ENCODE assay signal across 10 cellular contexts in the genomic region with DNA sequence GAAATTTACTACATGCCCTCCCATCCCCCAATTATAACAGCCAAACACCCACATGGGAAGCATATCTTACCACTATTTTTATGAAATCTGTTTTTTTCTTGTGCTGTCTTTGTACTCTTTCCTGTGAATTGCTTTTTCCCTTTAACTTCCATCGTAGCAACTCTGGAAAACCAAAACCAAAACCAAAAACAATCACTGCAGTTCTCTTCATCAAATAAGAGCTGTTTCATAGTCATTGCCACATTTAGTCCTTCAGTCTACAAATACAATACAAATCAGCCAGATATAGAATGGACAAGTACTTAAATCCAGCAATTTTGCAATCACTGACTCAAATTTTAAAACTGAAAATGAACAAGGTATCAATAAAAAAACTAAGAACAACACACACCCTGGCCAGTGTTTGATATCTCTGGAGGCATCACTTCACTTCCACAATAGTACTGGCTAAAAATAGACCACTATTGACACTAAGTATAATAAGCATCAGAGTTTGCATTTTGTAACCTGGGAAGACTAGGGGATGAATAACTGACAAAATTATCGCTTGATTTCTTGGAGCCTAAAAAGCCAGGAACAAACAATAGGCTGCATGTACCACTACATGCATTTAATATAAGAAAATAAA. TPM values are rescaled to one million over a fixed set of nuclear protein-coding genes. Genes with fewer than 3 reads are reported as not detected.
DNase-seq lines count a peak whose midpoint lies in the region; ATAC-seq and TF ChIP-seq lines count a peak whose summit lies in the region.
"Had no signal": no experiment of that assay in that cellular context is flagged by ENCODE, and none has a peak within 500 bp of the region (broad histone marks: within the 10 kb centered on the region; RNA-seq: fewer than 3 reads in every experiment).

No MANE protein-coding gene starts in this region.

- ATAC-seq in left lobe of liver (peak; percentile 61), HG03280 (IDR thresholded peaks at IDR 0.05; ENCODE audit: unreplicated experiment) (no peak)

- H3K4me1 ChIP-seq in testis, result peaks cover 30% of the 10 kb centered on the region

- no peaks in the 10 kb centered on the region for H3K9me3 ChIP-seq in testis

- no peak for TF ChIP-seq CTCF in testis (IDR thresholded peaks at IDR 0.05)

- peak overlapping the region; percentile 5 for H3K4me3 Mint-ChIP-seq in T-helper 1 cell treated with Interleukin-12 subunit alpha and Interleukin-12 subunit beta and Interleukin-4 antibody, amounts not matched to agents 30 μg/mL and 1 μg/mL, for 36 hours
- H3K4me3 Mint-ChIP-seq: dendritic cell treated with granulocyte-macrophage colony-stimulating factor and Interleukin-4, amounts not matched to agents 40 ng/mL and 50 ng/mL, for 4 days had no signal

- no peaks in the 10 kb centered on the region for H3K36me3 ChIP-seq in testis (ENCODE audit: low read depth, missing control alignments)

- WGBS in testis, 2 donors, result 21 to 28% methylated on average over 2 of the region's 2 CpGs

- TF ChIP-seq POLR2A in testis (IDR thresholded peaks at IDR 0.05), result no peak

- no peaks in the 10 kb centered on the region for H3K27me3 Mint-ChIP-seq in T-helper 1 cell treated with Interleukin-12 subunit alpha and Interleukin-12 subunit beta and Interleukin-4 antibody, amounts not matched to agents 30 μg/mL and 1 μg/mL, for 36 hours (ENCODE audit: low read depth)
- H3K27me3 Mint-ChIP-seq: dendritic cell treated with granulocyte-macrophage colony-stimulating factor and Interleukin-4, amounts not matched to agents 40 ng/mL and 50 ng/mL, for 4 days had no signal

- no peaks in the 10 kb centered on the region for H3K27me3 ChIP-seq in testis

- peaks cover 21% of the 10 kb centered on the region for H3K36me3 Mint-ChIP-seq in T-helper 1 cell treated with Interleukin-12 subunit alpha and Interleukin-12 subunit beta and Interleukin-4 antibody, amounts not matched to agents 30 μg/mL and 1 μg/mL, for 36 hours (ENCODE audit: low read depth)

- H3K27ac ChIP-seq in testis, result peak overlapping the region; percentile 8 to 60

- H3K4me1 Mint-ChIP-seq in T-helper 1 cell treated with Interleukin-12 subunit alpha and Interleukin-12 subunit beta and Interleukin-4 antibody, amounts not matched to agents 30 μg/mL and 1 μg/mL, for 36 hours (ENCODE audit: low read depth), result peaks cover 13% of the 10 kb centered on the region

- H3K9me3 Mint-ChIP-seq in T-helper 1 cell treated with Interleukin-12 subunit alpha and Interleukin-12 subunit beta and Interleukin-4 antibody, amounts not matched to agents 30 μg/mL and 1 μg/mL, for 36 hours, result no peaks in the 10 kb centered on the region
- H3K9me3 Mint-ChIP-seq: dendritic cell treated with granulocyte-macrophage colony-stimulating factor and Interleukin-4, amounts not matched to agents 40 ng/mL and 50 ng/mL, for 4 days had no signal

- DNase-seq in T-helper 1 cell (no peak), astrocyte of the hippocampus (ENCODE audit: low read depth, low spot score) (peak; percentile 37), left lobe of liver (ENCODE audit: low spot score) (no peak), testis (no peak), posterior cingulate gyrus (no peak), SHP77 treated with DMSO at 0.1 percent for 48 hours (lab: John Stamatoyannopoulos, UW) (no peak)

- H3K27ac Mint-ChIP-seq in T-helper 1 cell treated with Interleukin-12 subunit alpha and Interleukin-12 subunit beta and Interleukin-4 antibody, amounts not matched to agents 30 μg/mL and 1 μg/mL, for 36 hours, result no peak overlapping the region
- H3K27ac Mint-ChIP-seq: dendritic cell treated with granulocyte-macrophage colony-stimulating factor and Interleukin-4, amounts not matched to agents 40 ng/mL and 50 ng/mL, for 4 days had no signal

- intact Hi-C loops in testis (cut with DNase I; ENCODE audit: low total_unique reads) (no loop called here), posterior cingulate gyrus (cut with DNase I) (loop anchor here (10.0 kb wide), 1 partner anchor 684 kb away; no protein-coding TSS in a partner anchor)

- no peak overlapping the region for H3K4me3 ChIP-seq in testis
- H3K4me3 ChIP-seq: lung had no signal

RNA-seq across cellular contexts. Expression of a gene that starts 5.4 kb away (rescaled TPM):
- total RNA-seq in left lobe of liver, result 8.1 TPM
- total RNA-seq in testis, result 10 to 100 TPM; 49.9 to 72.0 TPM
- polyA plus RNA-seq in testis (ENCODE audit: insufficient read depth, low read depth, low replicate concordance), result 17.6 TPM
